Comparison of ENCODE assay signal across 28 cellular contexts in the genomic region with DNA sequence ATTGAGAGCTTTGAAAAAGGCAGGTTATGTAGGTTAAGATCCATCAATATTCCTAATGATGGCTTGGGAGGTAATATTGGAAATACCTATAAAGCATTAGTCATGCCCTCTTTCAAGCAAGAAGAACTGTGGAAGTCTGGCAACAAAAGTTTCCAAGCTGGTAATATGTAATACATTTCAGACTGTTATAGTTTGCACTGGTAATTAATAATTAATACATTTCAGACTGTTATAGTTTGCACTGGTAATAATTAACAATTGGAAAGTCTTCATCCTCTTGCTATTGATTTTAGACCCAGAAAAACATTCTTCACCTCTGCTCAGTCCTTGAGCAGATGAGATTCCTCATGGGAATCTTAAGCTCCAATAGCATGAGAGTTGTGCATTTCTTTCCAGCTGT. TPM values are rescaled to one million over a fixed set of nuclear protein-coding genes. Genes with fewer than 3 reads are reported as not detected.
DNase-seq lines count a peak whose midpoint lies in the region; ATAC-seq lines count a peak whose summit lies in the region.
"Had no signal": no experiment of that assay in that cellular context is flagged by ENCODE, and none has a peak within 500 bp of the region (broad histone marks: within the 10 kb centered on the region; RNA-seq: fewer than 3 reads in every experiment).

No MANE protein-coding gene starts in this region.

- peak; percentile 23 for DNase-seq in Caki2 (ENCODE audit: low read depth)
- DNase-seq in kidney glomerular epithelial cell (lab: John Stamatoyannopoulos, UW) = peak; percentile 74
- no peak for DNase-seq in activated CD4-positive, alpha-beta memory T cell treated with anti-CD3 and anti-CD28 coated beads, Interleukin-2, amount 10 ng/mL, durations not matched to agents 7 days and 5 days
- DNase-seq in stimulated activated CD8-positive, alpha-beta memory T cell treated with anti-CD3 and anti-CD28 coated beads, Interleukin-4, amount 100 ng/mL, for 48 hours = no peak
- DNase-seq in stimulated activated naive B cell treated with anti-CD40 and anti-IgM and Interleukin-4, amounts not matched to agents 10 μg/mL and 1 μg/mL and 100 μg/mL, for 72 hours = no peak
- DNase-seq in activated CD4-positive, alpha-beta T cell treated with anti-CD3 and anti-CD28 coated beads, Interleukin-2, amount 10 ng/mL, durations not matched to agents 7 days and 5 days = no peak
- DNase-seq: activated CD4-positive, alpha-beta T cell treated with anti-CD3 and anti-CD28 coated beads, Interleukin-2, amount 50 U/mL, for 1 hour; activated CD8-positive, alpha-beta memory T cell treated with anti-CD3 and anti-CD28 coated beads, Interleukin-2, amount 10 ng/mL, durations not matched to agents 7 days and 5 days; activated gamma-delta T cell treated with Interleukin-2 at 50 U/mL for 16 hours; activated naive CD8-positive, alpha-beta T cell treated with anti-CD3 and anti-CD28 coated beads, Interleukin-2, amount 10 ng/mL, durations not matched to agents 7 days and 5 days; activated T-cell treated with anti-CD3 and anti-CD28 coated beads, Interleukin-2, amount 50 U/mL, for 48 hours; colonic mucosa; effector CD8-positive, alpha-beta T cell; left ventricle myocardium inferior; mesendoderm; NCI-H1105; NCI-H1930; NCI-H524 treated with DMSO at 0.1 percent for 48 hours; OCI-M1; SK-N-SH; spleen; stimulated activated CD4-positive, alpha-beta T cell treated with anti-CD3 and anti-CD28 coated beads, Interleukin-2, amount 100 ng/mL, for 24 hours; stimulated activated naive CD8-positive, alpha-beta T cell treated with anti-CD3 and anti-CD28 coated beads, Interleukin-15, amount 100 ng/mL, for 72 hours had no signal

- CTCF ChIA-PET in activated CD4-positive, alpha-beta memory T cell treated with anti-CD3 and anti-CD28 coated beads, Interleukin-2, amount 10 ng/mL, durations not matched to agents 7 days and 5 days (lab: Charles Lee) = interaction anchor here (0.7 kb wide), 1 partner anchor 611 kb away, joined by 5 read pairs; no protein-coding TSS in a partner anchor
- CTCF ChIA-PET in activated CD4-positive, alpha-beta T cell treated with anti-CD3 and anti-CD28 coated beads, Interleukin-2, amount 10 ng/mL, durations not matched to agents 7 days and 5 days (lab: Charles Lee) = no interaction called here

- peaks cover 2% of the 10 kb centered on the region for H3K36me3 Mint-ChIP-seq in activated CD4-positive, alpha-beta memory T cell treated with anti-CD3 and anti-CD28 coated beads, Interleukin-2, amount 10 ng/mL, durations not matched to agents 7 days and 5 days (ENCODE audit: low read depth)
- peaks cover 0 to 4% of the 10 kb centered on the region in 2 donors for H3K36me3 Mint-ChIP-seq in stimulated activated naive B cell treated with anti-CD40 and anti-IgM and Interleukin-4, amounts not matched to agents 10 μg/mL and 1 μg/mL and 100 μg/mL, for 72 hours
- no peaks in the 10 kb centered on the region for H3K36me3 Mint-ChIP-seq in activated CD4-positive, alpha-beta T cell treated with anti-CD3 and anti-CD28 coated beads, Interleukin-2, amount 10 ng/mL, durations not matched to agents 7 days and 5 days (ENCODE audit: low read depth)
- H3K36me3 Mint-ChIP-seq: activated CD8-positive, alpha-beta memory T cell treated with anti-CD3 and anti-CD28 coated beads, Interleukin-2, amount 10 ng/mL, durations not matched to agents 7 days and 5 days; activated naive CD8-positive, alpha-beta T cell treated with anti-CD3 and anti-CD28 coated beads, Interleukin-2, amount 10 ng/mL, durations not matched to agents 7 days and 5 days; neural progenitor cell; WTC11 had no signal

- ATAC-seq in GM19452 (IDR thresholded peaks at IDR 0.05; ENCODE audit: unreplicated experiment) = peak; percentile 50
- ATAC-seq in HG03432 (IDR thresholded peaks at IDR 0.05; ENCODE audit: unreplicated experiment) = peak; percentile 33
- ATAC-seq in stimulated activated naive B cell treated with anti-CD40 and anti-IgM and Interleukin-4, amounts not matched to agents 10 μg/mL and 1 μg/mL and 100 μg/mL, for 72 hours (replicated peaks) = no peak
- ATAC-seq: activated CD8-positive, alpha-beta memory T cell treated with anti-CD3 and anti-CD28 coated beads, Interleukin-2, amount 10 ng/mL, durations not matched to agents 7 days and 5 days; stimulated activated naive CD8-positive, alpha-beta T cell treated with anti-CD3 and anti-CD28 coated beads, Interleukin-15, amount 100 ng/mL, for 72 hours; WTC11 had no signal

- H3K4me3 Mint-ChIP-seq in activated CD4-positive, alpha-beta memory T cell treated with anti-CD3 and anti-CD28 coated beads, Interleukin-2, amount 10 ng/mL, durations not matched to agents 7 days and 5 days = no peak overlapping the region
- no peak overlapping the region for H3K4me3 Mint-ChIP-seq in stimulated activated naive B cell treated with anti-CD40 and anti-IgM and Interleukin-4, amounts not matched to agents 10 μg/mL and 1 μg/mL and 100 μg/mL, for 72 hours
- H3K4me3 Mint-ChIP-seq in activated CD4-positive, alpha-beta T cell treated with anti-CD3 and anti-CD28 coated beads, Interleukin-2, amount 10 ng/mL, durations not matched to agents 7 days and 5 days = no peak overlapping the region
- H3K4me3 Mint-ChIP-seq: activated CD8-positive, alpha-beta memory T cell treated with anti-CD3 and anti-CD28 coated beads, Interleukin-2, amount 10 ng/mL, durations not matched to agents 7 days and 5 days; activated naive CD8-positive, alpha-beta T cell treated with anti-CD3 and anti-CD28 coated beads, Interleukin-2, amount 10 ng/mL, durations not matched to agents 7 days and 5 days; neural progenitor cell; stimulated activated naive CD8-positive, alpha-beta T cell treated with anti-CD3 and anti-CD28 coated beads, Interleukin-15, amount 100 ng/mL, for 72 hours; WTC11 had no signal

- H3K9me3 Mint-ChIP-seq in activated CD4-positive, alpha-beta memory T cell treated with anti-CD3 and anti-CD28 coated beads, Interleukin-2, amount 10 ng/mL, durations not matched to agents 7 days and 5 days = no peaks in the 10 kb centered on the region
- no peaks in the 10 kb centered on the region for H3K9me3 Mint-ChIP-seq in stimulated activated naive B cell treated with anti-CD40 and anti-IgM and Interleukin-4, amounts not matched to agents 10 μg/mL and 1 μg/mL and 100 μg/mL, for 72 hours
- H3K9me3 Mint-ChIP-seq in activated CD4-positive, alpha-beta T cell treated with anti-CD3 and anti-CD28 coated beads, Interleukin-2, amount 10 ng/mL, durations not matched to agents 7 days and 5 days = no peaks in the 10 kb centered on the region
- H3K9me3 Mint-ChIP-seq: activated naive CD8-positive, alpha-beta T cell treated with anti-CD3 and anti-CD28 coated beads, Interleukin-2, amount 10 ng/mL, durations not matched to agents 7 days and 5 days; neural progenitor cell; stimulated activated naive CD8-positive, alpha-beta T cell treated with anti-CD3 and anti-CD28 coated beads, Interleukin-15, amount 100 ng/mL, for 72 hours; WTC11 had no signal

- no peaks in the 10 kb centered on the region for H3K4me1 Mint-ChIP-seq in activated CD4-positive, alpha-beta memory T cell treated with anti-CD3 and anti-CD28 coated beads, Interleukin-2, amount 10 ng/mL, durations not matched to agents 7 days and 5 days
- no peaks in the 10 kb centered on the region for H3K4me1 Mint-ChIP-seq in stimulated activated naive B cell treated with anti-CD40 and anti-IgM and Interleukin-4, amounts not matched to agents 10 μg/mL and 1 μg/mL and 100 μg/mL, for 72 hours
- no peaks in the 10 kb centered on the region for H3K4me1 Mint-ChIP-seq in activated CD4-positive, alpha-beta T cell treated with anti-CD3 and anti-CD28 coated beads, Interleukin-2, amount 10 ng/mL, durations not matched to agents 7 days and 5 days
- H3K4me1 Mint-ChIP-seq: activated CD8-positive, alpha-beta memory T cell treated with anti-CD3 and anti-CD28 coated beads, Interleukin-2, amount 10 ng/mL, durations not matched to agents 7 days and 5 days; activated naive CD8-positive, alpha-beta T cell treated with anti-CD3 and anti-CD28 coated beads, Interleukin-2, amount 10 ng/mL, durations not matched to agents 7 days and 5 days; stimulated activated naive CD8-positive, alpha-beta T cell treated with anti-CD3 and anti-CD28 coated beads, Interleukin-15, amount 100 ng/mL, for 72 hours; WTC11 had no signal

- in situ Hi-C loops in Caki2 (cut with HindIII; ENCODE audit: low pct_unique_long_range_greater_than_20kb, low sequenced_read_pairs) = no loop called here

- H3K27ac Mint-ChIP-seq in activated CD4-positive, alpha-beta memory T cell treated with anti-CD3 and anti-CD28 coated beads, Interleukin-2, amount 10 ng/mL, durations not matched to agents 7 days and 5 days = no peak overlapping the region
- no peak overlapping the region for H3K27ac Mint-ChIP-seq in stimulated activated naive B cell treated with anti-CD40 and anti-IgM and Interleukin-4, amounts not matched to agents 10 μg/mL and 1 μg/mL and 100 μg/mL, for 72 hours
- H3K27ac Mint-ChIP-seq in activated CD4-positive, alpha-beta T cell treated with anti-CD3 and anti-CD28 coated beads, Interleukin-2, amount 10 ng/mL, durations not matched to agents 7 days and 5 days = no peak overlapping the region
- H3K27ac Mint-ChIP-seq: activated CD8-positive, alpha-beta memory T cell treated with anti-CD3 and anti-CD28 coated beads, Interleukin-2, amount 10 ng/mL, durations not matched to agents 7 days and 5 days; activated naive CD8-positive, alpha-beta T cell treated with anti-CD3 and anti-CD28 coated beads, Interleukin-2, amount 10 ng/mL, durations not matched to agents 7 days and 5 days; neural progenitor cell; stimulated activated naive CD8-positive, alpha-beta T cell treated with anti-CD3 and anti-CD28 coated beads, Interleukin-15, amount 100 ng/mL, for 72 hours; WTC11 had no signal

- POLR2A ChIA-PET in activated CD4-positive, alpha-beta memory T cell treated with anti-CD3 and anti-CD28 coated beads, Interleukin-2, amount 10 ng/mL, durations not matched to agents 7 days and 5 days (lab: Charles Lee) = no interaction called here
- POLR2A ChIA-PET in activated CD4-positive, alpha-beta T cell treated with anti-CD3 and anti-CD28 coated beads, Interleukin-2, amount 10 ng/mL, durations not matched to agents 7 days and 5 days (lab: Charles Lee) = no interaction called here

- no peaks in the 10 kb centered on the region for H3K27me3 Mint-ChIP-seq in activated CD4-positive, alpha-beta memory T cell treated with anti-CD3 and anti-CD28 coated beads, Interleukin-2, amount 10 ng/mL, durations not matched to agents 7 days and 5 days
- no peaks in the 10 kb centered on the region for H3K27me3 Mint-ChIP-seq in stimulated activated naive B cell treated with anti-CD40 and anti-IgM and Interleukin-4, amounts not matched to agents 10 μg/mL and 1 μg/mL and 100 μg/mL, for 72 hours
- no peaks in the 10 kb centered on the region for H3K27me3 Mint-ChIP-seq in activated CD4-positive, alpha-beta T cell treated with anti-CD3 and anti-CD28 coated beads, Interleukin-2, amount 10 ng/mL, durations not matched to agents 7 days and 5 days
- H3K27me3 Mint-ChIP-seq: activated CD8-positive, alpha-beta memory T cell treated with anti-CD3 and anti-CD28 coated beads, Interleukin-2, amount 10 ng/mL, durations not matched to agents 7 days and 5 days; activated naive CD8-positive, alpha-beta T cell treated with anti-CD3 and anti-CD28 coated beads, Interleukin-2, amount 10 ng/mL, durations not matched to agents 7 days and 5 days; stimulated activated naive CD8-positive, alpha-beta T cell treated with anti-CD3 and anti-CD28 coated beads, Interleukin-15, amount 100 ng/mL, for 72 hours had no signal

RNA-seq across cellular contexts. Expression of gene WDR89, which starts 29.0 kb away (rescaled TPM):
- total RNA-seq in Caki2 (2014; rRNA removed; shearing (Covaris generic); ENCODE audit: low replicate concordance) = 4.3 and 10.9 TPM in 2 replicates
- total RNA-seq in activated CD4-positive, alpha-beta memory T cell treated with anti-CD3 and anti-CD28 coated beads, Interleukin-2, amount 10 ng/mL, durations not matched to agents 7 days and 5 days = 10 to 100 TPM; 20.1 to 21.9 TPM
- 10 to 100 TPM; 17.5 to 20.7 TPM for total RNA-seq in activated CD4-positive, alpha-beta T cell treated with anti-CD3 and anti-CD28 coated beads, Interleukin-2, amount 10 ng/mL, durations not matched to agents 7 days and 5 days
- total RNA-seq: ascending aorta had no signal

RNA-seq across cellular contexts. Expression of gene SGPP1, which starts 57.2 kb away (rescaled TPM):
- 10.9 and 13.3 TPM in 2 replicates for total RNA-seq in Caki2 (2014; rRNA removed; shearing (Covaris generic); ENCODE audit: low replicate concordance)
- 10 to 100 TPM; 19.3 to 20.6 TPM for total RNA-seq in activated CD4-positive, alpha-beta memory T cell treated with anti-CD3 and anti-CD28 coated beads, Interleukin-2, amount 10 ng/mL, durations not matched to agents 7 days and 5 days
- total RNA-seq in activated CD4-positive, alpha-beta T cell treated with anti-CD3 and anti-CD28 coated beads, Interleukin-2, amount 10 ng/mL, durations not matched to agents 7 days and 5 days = 10 to 100 TPM; 20.0 to 23.0 TPM

Comparison
In these comparisons a context has a peak if more than half of its experiments do, and no peak if none do; other contexts are left out.
1. DNase-seq: peak in Caki2 (single experiment) and kidney glomerular epithelial cell (single experiment); none in activated CD4-positive, alpha-beta memory T cell treated with anti-CD3 and anti-CD28 coated beads, Interleukin-2, amount 10 ng/mL, durations not matched to agents 7 days and 5 days (single experiment), stimulated activated CD8-positive, alpha-beta memory T cell treated with anti-CD3 and anti-CD28 coated beads, Interleukin-4, amount 100 ng/mL, for 48 hours (single experiment), stimulated activated naive B cell treated with anti-CD40 and anti-IgM and Interleukin-4, amounts not matched to agents 10 μg/mL and 1 μg/mL and 100 μg/mL, for 72 hours (single experiment) and activated CD4-positive, alpha-beta T cell treated with anti-CD3 and anti-CD28 coated beads, Interleukin-2, amount 10 ng/mL, durations not matched to agents 7 days and 5 days (single experiment).
2. ATAC-seq: peak in GM19452 (single experiment) and HG03432 (single experiment); none in stimulated activated naive B cell treated with anti-CD40 and anti-IgM and Interleukin-4, amounts not matched to agents 10 μg/mL and 1 μg/mL and 100 μg/mL, for 72 hours (0 of 2).